Comparison of ENCODE assay signal across 9 cellular contexts in the genomic region with DNA sequence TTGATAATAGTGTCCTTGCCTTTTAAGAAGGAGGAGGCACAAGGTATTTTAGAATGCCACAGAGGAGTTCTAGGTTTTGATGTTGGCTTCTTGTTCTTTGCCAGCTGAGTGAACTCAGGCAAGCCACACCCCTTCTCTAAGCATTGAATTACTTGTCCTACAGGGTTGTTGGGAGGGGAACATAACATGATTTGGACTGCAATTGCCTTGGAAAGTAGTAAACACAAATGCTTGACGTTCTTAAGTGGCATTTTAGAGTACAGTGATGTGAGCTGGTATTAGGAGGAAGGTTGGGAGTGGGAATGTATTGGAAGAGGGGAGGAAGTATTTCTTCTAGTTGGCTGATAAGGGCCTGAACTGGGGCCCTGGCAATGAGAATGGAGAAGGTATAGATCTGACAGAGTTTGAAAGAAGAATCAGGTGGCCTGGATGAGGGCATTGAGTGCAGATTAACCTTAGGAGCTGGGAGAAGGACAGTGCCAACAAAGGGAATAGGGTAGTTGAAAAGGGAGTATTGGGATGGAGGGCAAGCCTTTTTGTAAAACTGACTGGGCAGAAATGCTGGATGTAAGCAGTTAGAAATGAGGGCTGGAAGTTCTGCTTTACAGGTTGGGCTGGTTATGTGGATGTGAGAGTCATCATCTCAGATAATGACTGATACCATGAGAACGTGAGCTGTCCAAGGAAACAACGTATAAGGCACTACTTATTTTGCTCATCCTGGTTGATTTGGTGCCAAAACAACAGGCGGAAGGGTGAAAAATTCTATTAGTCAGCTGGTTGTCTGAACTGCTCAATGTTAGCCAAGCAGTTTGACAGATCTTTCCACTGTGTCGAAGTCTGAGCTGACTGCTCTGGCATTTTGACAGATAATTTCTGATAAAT. TPM values are rescaled to one million over a fixed set of nuclear protein-coding genes. Genes with fewer than 3 reads are reported as not detected.
A peak's percentile ranks its signal among the peaks of the same experiment; 100 is the strongest.
DNase-seq lines count a peak whose midpoint lies in the region; ATAC-seq, FAIRE-seq and TF ChIP-seq lines count a peak whose summit lies in the region.
"Had no signal": no experiment of that assay in that cellular context is flagged by ENCODE, and none has a peak within 500 bp of the region (broad histone marks: within the 10 kb centered on the region; RNA-seq: fewer than 3 reads in every experiment).

No MANE protein-coding gene starts in this region.

- no peaks in the 10 kb centered on the region for H4K20me1 ChIP-seq in KMS-11 (ENCODE audit: insufficient read depth)

- no peak overlapping the region for H2AFZ ChIP-seq in KMS-11 (ENCODE audit: low read depth)

- H3K4me3 Mint-ChIP-seq in natural killer cell treated with Interleukin-12 subunit alpha and Interleukin-12 subunit beta and Interleukin-15 and Interleukin-18, amount 100 ng/mL, for 72 hours = no peak overlapping the region
- H3K4me3 Mint-ChIP-seq in natural killer cell = no peak overlapping the region
- no peak overlapping the region for H3K4me3 Mint-ChIP-seq in naive thymus-derived CD8-positive, alpha-beta T cell

- H3K4me1 Mint-ChIP-seq in natural killer cell treated with Interleukin-12 subunit alpha and Interleukin-12 subunit beta and Interleukin-15 and Interleukin-18, amount 100 ng/mL, for 72 hours (ENCODE audit: low read depth in 2 of 2) = peaks cover 28 to 36% of the 10 kb centered on the region in 2 donors
- peaks cover 36 to 39% of the 10 kb centered on the region in 2 donors for H3K4me1 Mint-ChIP-seq in natural killer cell
- peaks cover 19 to 36% (median 34%) of the 10 kb centered on the region in 4 donors for H3K4me1 Mint-ChIP-seq in naive thymus-derived CD8-positive, alpha-beta T cell

- POLR2A ChIA-PET in naive thymus-derived CD8-positive, alpha-beta T cell (lab: Charles Lee) = no interaction called here

- TF ChIP-seq CTCF in natural killer cell (IDR thresholded peaks at IDR 0.05) (no peak), KMS-11 (conservative IDR thresholded peaks at IDR 0.05; ENCODE audit: low read depth, low read length) (no peak), kidney (IDR thresholded peaks at IDR 0.05; ENCODE audit: borderline replicate concordance, extremely low read depth, insufficient read depth) (no peak)

- no peaks in the 10 kb centered on the region for H3K27me3 Mint-ChIP-seq in natural killer cell treated with Interleukin-12 subunit alpha and Interleukin-12 subunit beta and Interleukin-15 and Interleukin-18, amount 100 ng/mL, for 72 hours
- H3K27me3 Mint-ChIP-seq in natural killer cell (ENCODE audit: low read depth in 2 of 2) = no peaks in the 10 kb centered on the region
- no peaks in the 10 kb centered on the region for H3K27me3 Mint-ChIP-seq in naive thymus-derived CD8-positive, alpha-beta T cell

- H3K4me1 ChIP-seq in KMS-11 (ENCODE audit: low read depth, poor library complexity, severe bottlenecking) (peaks cover 75% of the 10 kb centered on the region), kidney (ENCODE audit: control insufficient read depth in 1 of 2, insufficient read depth in 1 of 2, low read depth in 1 of 2, low read length in 2 of 2) (peaks cover 12 to 19% of the 10 kb centered on the region in 2 donors)

- H3K4me3 ChIP-seq in KMS-11 (IDR thresholded peaks at IDR 0.05; ENCODE audit: insufficient read depth, low read depth, low read length) (no peak overlapping the region), kidney (ENCODE audit: low read length in 2 of 2) (no peak overlapping the region)

- peaks cover 66% of the 10 kb centered on the region for H3K79me2 ChIP-seq in KMS-11 (ENCODE audit: insufficient read depth, low read depth)

- H3K27ac ChIP-seq in KMS-11 (peak overlapping the region; percentile 87), epithelial cell of prostate (peak overlapping the region; percentile 85), kidney (ENCODE audit: low read depth in 2 of 2, low read length in 2 of 2) (peak overlapping the region in 1 of 2 donors; percentile 0)

- no peaks in the 10 kb centered on the region for H3K27me3 ChIP-seq in KMS-11 (ENCODE audit: insufficient read depth, low read depth)

- H3K4me2 ChIP-seq in KMS-11 = peak overlapping the region; percentile 87

- no peak for FAIRE-seq in kidney (lab: Jason Lieb, UNC)

- H3K9ac ChIP-seq in KMS-11 = no peak overlapping the region; the same call in 1 of the 2 replicates
- peak overlapping the region in 1 of 2 donors; percentile 8 for H3K9ac ChIP-seq in kidney (ENCODE audit: low read length in 2 of 2)

- peaks cover 4% of the 10 kb centered on the region for H3K36me3 Mint-ChIP-seq in natural killer cell treated with Interleukin-12 subunit alpha and Interleukin-12 subunit beta and Interleukin-15 and Interleukin-18, amount 100 ng/mL, for 72 hours
- no peaks in the 10 kb centered on the region for H3K36me3 Mint-ChIP-seq in natural killer cell
- H3K36me3 Mint-ChIP-seq in naive thymus-derived CD8-positive, alpha-beta T cell = peaks cover 0 to 8% (median 0%) of the 10 kb centered on the region in 3 donors

- peak; percentile 46 to 65 for ATAC-seq in natural killer cell treated with Interleukin-12 subunit alpha and Interleukin-12 subunit beta and Interleukin-15 and Interleukin-18, amount 100 ng/mL, for 72 hours
- no peak for ATAC-seq in natural killer cell
- no peak for ATAC-seq in naive thymus-derived CD8-positive, alpha-beta T cell

- no peaks in the 10 kb centered on the region for H3K36me3 ChIP-seq in KMS-11 (ENCODE audit: insufficient read depth)
- H3K36me3 ChIP-seq in kidney (ENCODE audit: control insufficient read depth in 1 of 2, insufficient read depth in 2 of 2, low read length in 2 of 2) = no peaks in the 10 kb centered on the region

- H3K9me3 Mint-ChIP-seq in natural killer cell treated with Interleukin-12 subunit alpha and Interleukin-12 subunit beta and Interleukin-15 and Interleukin-18, amount 100 ng/mL, for 72 hours = no peaks in the 10 kb centered on the region
- no peaks in the 10 kb centered on the region for H3K9me3 Mint-ChIP-seq in natural killer cell
- H3K9me3 Mint-ChIP-seq in naive thymus-derived CD8-positive, alpha-beta T cell = no peaks in the 10 kb centered on the region

- intact Hi-C loops in natural killer cell (cut with micrococcal nuclease) (no loop called here), kidney (cut with DNase I) (no loop called here)

- no peaks in the 10 kb centered on the region for H3K9me3 ChIP-seq in kidney (ENCODE audit: control insufficient read depth in 1 of 2, low read length in 2 of 2)

- DNase-seq in natural killer cell treated with Interleukin-12 subunit alpha and Interleukin-12 subunit beta and Interleukin-15 and Interleukin-18, amount 100 ng/mL, for 72 hours (ENCODE audit: low spot score) = no peak
- DNase-seq in natural killer cell = no peak
- peak; percentile 98 for DNase-seq in epithelial cell of prostate (ENCODE audit: low read depth, low spot score)
- DNase-seq in pons (ENCODE audit: low spot score) = peak; percentile 40
- no peak for DNase-seq in NCI-H1105 (lab: John Stamatoyannopoulos, UW)
- no peak for DNase-seq in kidney
- no peak for DNase-seq in naive thymus-derived CD8-positive, alpha-beta T cell

- H3K27ac Mint-ChIP-seq in natural killer cell treated with Interleukin-12 subunit alpha and Interleukin-12 subunit beta and Interleukin-15 and Interleukin-18, amount 100 ng/mL, for 72 hours = no peak overlapping the region
- no peak overlapping the region for H3K27ac Mint-ChIP-seq in natural killer cell
- peak overlapping the region in 1 of 10 donors; percentile 24 for H3K27ac Mint-ChIP-seq in naive thymus-derived CD8-positive, alpha-beta T cell

RNA-seq across cellular contexts. Expression of a gene that starts 16.7 kb away (rescaled TPM):
- 10 to 100 TPM; 78.4 to 88.3 TPM for total RNA-seq in natural killer cell treated with Interleukin-12 subunit alpha and Interleukin-12 subunit beta and Interleukin-15 and Interleukin-18, amount 100 ng/mL, for 72 hours
- total RNA-seq in natural killer cell (100 to 1,000 TPM; 132 to 156 (median 146) TPM), kidney (30.1 TPM)
- polyA plus RNA-seq in kidney (ENCODE audit: insufficient read depth, low read depth, low replicate concordance) = 9.5 TPM
- total RNA-seq in naive thymus-derived CD8-positive, alpha-beta T cell = 10 to 100 TPM; 52.0 to 60.2 TPM
- polyA plus RNA-seq in naive thymus-derived CD8-positive, alpha-beta T cell = 1 to 10 TPM; 2.9 to 5.9 (median 2.9) TPM

RNA-seq across cellular contexts. Expression of a gene that starts 44.9 kb away (rescaled TPM):
- total RNA-seq in natural killer cell treated with Interleukin-12 subunit alpha and Interleukin-12 subunit beta and Interleukin-15 and Interleukin-18, amount 100 ng/mL, for 72 hours = not detected
- total RNA-seq in natural killer cell (not detected), kidney (not detected)
- not detected for polyA plus RNA-seq in kidney (ENCODE audit: insufficient read depth, low read depth, low replicate concordance)
- total RNA-seq in naive thymus-derived CD8-positive, alpha-beta T cell = not detected
- under 1 TPM; 0.33 to 0.98 (median 0.34) TPM for polyA plus RNA-seq in naive thymus-derived CD8-positive, alpha-beta T cell
- total RNA-seq: activated CD8-positive, alpha-beta memory T cell treated with anti-CD3 and anti-CD28 coated beads for 36 hours had no signal

Comparison
In these comparisons a context has a peak if more than half of its experiments do, and no peak if none do; other contexts are left out.
1. ATAC-seq: peak in natural killer cell treated with Interleukin-12 subunit alpha and Interleukin-12 subunit beta and Interleukin-15 and Interleukin-18, amount 100 ng/mL, for 72 hours (2 of 2); none in natural killer cell (0 of 3) and naive thymus-derived CD8-positive, alpha-beta T cell (0 of 2).
2. DNase-seq: peak in epithelial cell of prostate (single experiment) and pons (single experiment); none in natural killer cell treated with Interleukin-12 subunit alpha and Interleukin-12 subunit beta and Interleukin-15 and Interleukin-18, amount 100 ng/mL, for 72 hours (single experiment), natural killer cell (single experiment), NCI-H1105 (single experiment), kidney (single experiment) and naive thymus-derived CD8-positive, alpha-beta T cell (0 of 10).